9 cellular contexts compared by ENCODE assay signal in the genomic region with DNA sequence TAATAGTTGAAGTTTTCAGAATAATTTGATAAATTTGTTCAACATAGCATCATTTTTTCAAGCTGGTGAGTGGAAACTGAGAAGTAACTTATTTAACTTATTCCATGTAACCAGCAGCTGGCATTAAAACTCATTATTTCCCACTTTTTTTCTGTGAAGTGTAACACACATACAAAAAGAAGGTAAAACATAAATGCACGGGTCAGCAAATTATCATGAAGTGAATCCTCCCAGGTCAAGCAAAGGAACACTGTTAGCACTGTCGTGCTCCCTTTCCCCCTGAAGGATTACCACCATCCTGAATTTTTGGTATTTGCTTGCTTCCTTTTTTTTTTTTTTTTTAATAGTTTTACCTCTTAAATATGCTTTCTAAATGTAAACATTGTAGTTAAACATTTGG.
"Had no signal": no experiment of that assay in that cellular context is flagged by ENCODE, and none has a peak within 500 bp of the region (broad histone marks: within the 10 kb centered on the region; RNA-seq: fewer than 3 reads in every experiment).

No MANE protein-coding gene starts in this region.

- H3K27ac ChIP-seq: GM23248, KMS-11 had no signal

- H2AFZ ChIP-seq: GM23248 had no signal

- H3K9me3 ChIP-seq: HAP-1 had no signal

- H3K9me3 Mint-ChIP-seq: HFFc6 had no signal

- H3K4me3 ChIP-seq: GM23248, HAP-1 had no signal

- FAIRE-seq: HTR-8/SVneo had no signal

- H3K4me2 ChIP-seq: KMS-11 had no signal

- H3K9ac ChIP-seq: GM23248, KMS-11 had no signal

- H3K4me3 Mint-ChIP-seq: HFFc6 had no signal

- ATAC-seq: HCT116 had no signal

- H3K27ac Mint-ChIP-seq: HFFc6 had no signal

- DNase-seq: GM23248, GOT3, H7, HFFc6, KBM-7 had no signal
